9 cellular contexts compared by ENCODE assay signal in the genomic region with DNA sequence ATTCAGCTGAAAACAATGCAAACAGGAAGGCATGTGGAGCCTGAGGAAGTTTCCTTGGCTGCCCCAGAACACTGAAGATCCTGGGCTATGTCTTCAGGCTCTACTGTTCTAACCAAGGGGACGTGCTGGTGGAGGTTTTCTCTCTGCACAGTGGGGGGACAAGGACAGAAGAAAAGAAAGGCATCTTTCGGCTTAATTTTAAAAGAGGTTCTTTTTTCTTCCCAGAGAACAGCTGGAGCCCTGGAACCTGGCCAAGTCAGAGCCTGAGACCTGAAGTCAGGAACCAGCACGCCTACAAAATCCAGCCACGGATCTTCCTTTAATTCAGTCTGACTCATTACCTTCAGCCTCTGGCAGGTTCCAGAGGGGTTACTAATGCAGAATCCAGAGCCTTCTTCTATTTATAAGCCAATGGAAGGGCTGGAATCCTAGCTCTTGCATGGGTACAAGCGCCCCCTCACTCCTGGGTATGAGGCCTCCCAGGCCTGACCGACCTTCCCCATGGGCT. TPM values are rescaled to one million over a fixed set of nuclear protein-coding genes. Genes with fewer than 3 reads are reported as not detected.
DNase-seq lines count a peak whose midpoint lies in the region; ATAC-seq and TF ChIP-seq lines count a peak whose summit lies in the region.
"Had no signal": no experiment of that assay in that cellular context is flagged by ENCODE, and none has a peak within 500 bp of the region (broad histone marks: within the 10 kb centered on the region; RNA-seq: fewer than 3 reads in every experiment).

No MANE protein-coding gene starts in this region.

- peaks cover 2% of the 10 kb centered on the region for H3K36me3 Mint-ChIP-seq in memory B cell

- in situ Hi-C loops in brain microvascular endothelial cell (cut with HindIII; ENCODE audit: low pct_ligation_motif_present, low sequenced_read_pairs), result no loop called here

- no peaks in the 10 kb centered on the region for H3K36me3 ChIP-seq in brain microvascular endothelial cell (replicated peaks)

- H3K4me1 Mint-ChIP-seq in memory B cell, result peaks cover 19% of the 10 kb centered on the region

- H3K27ac Mint-ChIP-seq in memory B cell, result peak overlapping the region; percentile 29

- H3K27me3 ChIP-seq in brain microvascular endothelial cell (replicated peaks), result no peaks in the 10 kb centered on the region

- ATAC-seq in memory B cell (ENCODE audit: low read depth), result no peak
- ATAC-seq in HG03108 (IDR thresholded peaks at IDR 0.05; ENCODE audit: unreplicated experiment), result no peak
- ATAC-seq in HG03565 (IDR thresholded peaks at IDR 0.05; ENCODE audit: unreplicated experiment), result no peak
- ATAC-seq: sciatic nerve had no signal

- no peaks in the 10 kb centered on the region for H3K27me3 Mint-ChIP-seq in memory B cell

- DNase-seq in AG08395 (ENCODE audit: low spot score), result peak; percentile 84
- DNase-seq in LHCN-M2 (ENCODE audit: low read depth), result peak; percentile 96
- peak; percentile 90 for DNase-seq in brain microvascular endothelial cell
- DNase-seq in memory B cell (ENCODE audit: low spot score in 2 of 2), result no peak
- DNase-seq in superior temporal gyrus (ENCODE audit: extremely low spot score), result no peak
- DNase-seq in DMS53 (lab: John Stamatoyannopoulos, UW), result no peak

- no peaks in the 10 kb centered on the region for H3K9me3 Mint-ChIP-seq in memory B cell

- no peak for TF ChIP-seq CTCF in brain microvascular endothelial cell (IDR thresholded peaks at IDR 0.05; ENCODE audit: low read depth, low read length, missing control alignments)

- no peak overlapping the region for H3K4me3 ChIP-seq in brain microvascular endothelial cell (ENCODE audit: low read depth, low read length)

- H3K4me3 Mint-ChIP-seq in memory B cell, result no peak overlapping the region

- peak overlapping the region; percentile 53 for H3K27ac ChIP-seq in brain microvascular endothelial cell

RNA-seq across cellular contexts. Expression of gene CTNNBIP1, which starts 19.8 kb away (rescaled TPM):
- total RNA-seq in LHCN-M2 (2014; rRNA removed), result 18.0 and 23.3 TPM in 2 replicates
- polyA plus RNA-seq in LHCN-M2 (2012), result 10.7 TPM

RNA-seq across cellular contexts. Expression of gene LZIC, which starts 52.9 kb away (rescaled TPM):
- 32.8 and 36.8 TPM in 2 replicates for total RNA-seq in LHCN-M2 (2014; rRNA removed)
- polyA plus RNA-seq in LHCN-M2 (2012), result 19.6 TPM

RNA-seq across cellular contexts. Expression of gene NMNAT1, which starts 53.0 kb away (rescaled TPM):
- 9.0 and 11.0 TPM in 2 replicates for total RNA-seq in LHCN-M2 (2014; rRNA removed)
- polyA plus RNA-seq in LHCN-M2 (2012), result 10.4 TPM

Comparison
In these comparisons a context has a peak if more than half of its experiments do, and no peak if none do; other contexts are left out.
1. DNase-seq: peak in AG08395 (single experiment), LHCN-M2 (single experiment) and brain microvascular endothelial cell (single experiment); none in memory B cell (0 of 2), superior temporal gyrus (single experiment) and DMS53 (single experiment).